ENCODE assay signal across 11 cellular contexts in the genomic region with DNA sequence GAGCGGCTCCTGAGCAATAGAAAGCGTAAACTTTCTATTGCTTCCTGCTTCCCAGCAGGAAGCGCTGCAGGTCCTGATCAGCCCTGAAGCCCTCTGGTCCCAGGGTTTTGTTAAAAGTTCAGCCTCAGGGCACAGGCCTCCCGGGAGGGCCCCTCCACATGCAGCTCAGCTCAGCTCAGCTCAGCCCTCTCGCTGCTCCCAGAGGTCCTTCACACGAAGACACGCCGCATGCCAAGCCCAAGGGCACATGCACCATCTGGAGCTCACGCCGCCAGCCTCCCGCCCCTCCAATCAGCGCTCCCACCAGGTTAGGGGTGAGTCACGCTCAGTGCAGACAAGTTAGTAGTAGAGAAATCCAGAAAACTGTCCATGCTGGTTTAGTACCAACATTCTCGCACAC. TPM values are rescaled to one million over a fixed set of nuclear protein-coding genes. Genes with fewer than 3 reads are reported as not detected.
DNase-seq lines count a peak whose midpoint lies in the region; ATAC-seq and TF ChIP-seq lines count a peak whose summit lies in the region.
"Had no signal": no experiment of that assay in that cellular context is flagged by ENCODE, and none has a peak within 500 bp of the region (broad histone marks: within the 10 kb centered on the region; RNA-seq: fewer than 3 reads in every experiment).

No MANE protein-coding gene starts in this region.

- in situ Hi-C loops in astrocyte of the cerebellum (cut with HindIII; ENCODE audit: low sequenced_read_pairs), result no loop called here

- H3K36me3 ChIP-seq in subcutaneous abdominal adipose tissue (ENCODE audit: control insufficient read depth in 5 of 5, insufficient read depth in 5 of 5, low read length in 5 of 5), result peaks cover 0 to 44% (median 41%) of the 10 kb centered on the region in 5 donors

- no peak overlapping the region for H3K27ac ChIP-seq in right cardiac atrium (ENCODE audit: low read length)
- H3K27ac ChIP-seq in subcutaneous abdominal adipose tissue (ENCODE audit: low read depth, low read length), result peak overlapping the region; percentile 77

- H3K27me3 ChIP-seq in right cardiac atrium (ENCODE audit: control insufficient read depth, insufficient read depth) (no peaks in the 10 kb centered on the region), subcutaneous abdominal adipose tissue (ENCODE audit: control insufficient read depth in 5 of 5, insufficient read depth in 4 of 5, low read length in 5 of 5) (no peaks in the 10 kb centered on the region)

- no peaks in the 10 kb centered on the region for H3K9me3 ChIP-seq in right cardiac atrium (ENCODE audit: control insufficient read depth, low read length)
- no peaks in the 10 kb centered on the region for H3K9me3 ChIP-seq in subcutaneous abdominal adipose tissue (ENCODE audit: control insufficient read depth in 5 of 5, low read length in 5 of 5)

- H3K4me1 ChIP-seq in right cardiac atrium (ENCODE audit: control insufficient read depth, insufficient read depth, low read length) (peaks cover 16% of the 10 kb centered on the region), subcutaneous abdominal adipose tissue (ENCODE audit: control insufficient read depth in 5 of 5, insufficient read depth in 5 of 5, low read length in 5 of 5) (peaks cover 7 to 76% (median 53%) of the 10 kb centered on the region in 5 donors)

- ATAC-seq in right cardiac atrium (peak; percentile 18 to 29), GM21390 (IDR thresholded peaks at IDR 0.05; ENCODE audit: unreplicated experiment) (no peak), HG02798 (IDR thresholded peaks at IDR 0.05; ENCODE audit: poor library complexity, unreplicated experiment) (no peak)

- H3K9ac ChIP-seq in subcutaneous abdominal adipose tissue (ENCODE audit: low read length in 5 of 5), result peak overlapping the region in 4 of 5 donors; percentile 4 to 51 (median 28)

- 70% methylated on average over 14 of the region's 14 CpGs for WGBS in right cardiac atrium

- peak in 2 of 3 experiments; percentile 58 to 80 for DNase-seq in NCI-H1417 (lab: John Stamatoyannopoulos, UW)
- DNase-seq in NCI-H1417 treated with DMSO at 0.1 percent for 48 hours (lab: John Stamatoyannopoulos, UW), result no peak
- DNase-seq in astrocyte of the cerebellum (ENCODE audit: low read depth), result peak; percentile 35
- peak in 2 of 3 donors; percentile 50 to 51 for DNase-seq in right cardiac atrium
- DNase-seq in DMS153 treated with DMSO at 0.1 percent for 48 hours (lab: John Stamatoyannopoulos, UW; ENCODE audit: unreplicated experiment), result no peak
- DNase-seq: 8988T, mammary epithelial cell, NCI-H1105 treated with DMSO at 0.1 percent for 48 hours had no signal

- intact Hi-C loops in right cardiac atrium (cut with DNase I), result no loop called here

- H3K4me3 ChIP-seq in astrocyte of the cerebellum (ENCODE audit: low read depth, low read length), result no peak overlapping the region
- no peak overlapping the region for H3K4me3 ChIP-seq in right cardiac atrium (ENCODE audit: low read length)
- H3K4me3 ChIP-seq in subcutaneous abdominal adipose tissue (ENCODE audit: low read depth in 1 of 5, low read length in 5 of 5), result no peak overlapping the region

- no peak for TF ChIP-seq CTCF in astrocyte of the cerebellum (IDR thresholded peaks at IDR 0.05; ENCODE audit: low read depth, low read length, missing control alignments)

RNA-seq across cellular contexts. Expression of a gene that starts 12.7 kb away (rescaled TPM):
- 10 to 100 TPM; 40.3 to 61.8 (median 42.7) TPM for total RNA-seq in right cardiac atrium
- polyA plus RNA-seq in right cardiac atrium, result 37.7 TPM

Comparison
In these comparisons a context has a peak if more than half of its experiments do, and no peak if none do; other contexts are left out.
1. DNase-seq: peak in NCI-H1417 (2 of 3), astrocyte of the cerebellum (single experiment) and right cardiac atrium (2 of 3); none in NCI-H1417 treated with DMSO at 0.1 percent for 48 hours (single experiment) and DMS153 treated with DMSO at 0.1 percent for 48 hours (single experiment).
2. ATAC-seq: peak in right cardiac atrium (2 of 2); none in GM21390 (single experiment) and HG02798 (single experiment).